Comparison of ENCODE assay signal across 1 cellular context in the genomic region with DNA sequence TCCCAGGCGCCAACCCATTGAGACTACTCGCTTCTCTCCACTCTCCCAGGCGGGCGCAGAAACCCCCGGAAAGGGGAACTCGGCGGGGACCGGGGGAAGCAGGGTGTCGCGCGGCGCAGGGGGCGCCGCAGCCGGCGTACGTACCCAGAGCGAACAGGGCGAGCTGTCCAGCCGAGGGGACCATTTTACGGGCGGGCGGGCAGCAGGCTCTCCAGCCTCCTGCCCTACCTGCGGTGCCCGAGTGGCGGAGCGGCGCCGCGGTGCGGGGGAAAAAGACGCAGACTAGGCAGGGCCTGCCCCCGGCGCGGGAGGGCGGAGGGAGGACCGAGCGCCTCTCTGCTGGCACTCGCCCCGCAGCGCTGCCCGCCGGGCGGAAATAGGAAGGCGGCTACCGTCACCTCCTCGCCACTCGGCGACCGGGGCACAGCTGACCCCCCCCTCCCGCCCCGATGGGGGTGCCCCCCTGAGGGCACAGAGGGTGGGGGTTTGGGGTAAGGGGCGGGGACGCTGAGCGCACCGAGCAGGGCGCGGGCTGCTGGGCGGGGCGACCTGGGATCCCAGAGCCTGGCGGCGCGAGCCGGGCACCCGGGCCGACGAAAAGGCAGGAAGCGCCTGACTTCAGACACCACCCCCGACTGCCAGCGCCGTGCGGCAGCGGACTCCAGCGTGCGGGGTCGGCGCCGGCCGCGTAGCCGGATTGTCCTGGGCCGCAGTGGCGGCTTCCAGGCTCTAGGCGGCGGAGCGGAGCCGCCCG.
TF ChIP-seq lines count a peak whose summit lies in the region.

A gene (minus strand): TSS at position 243 of the 754 bp plus-strand sequence. CDS start 59 bp downstream, at position 184.

TF ChIP-seq in K562, 482 proteins besides CTCF, POLR2A, EP300 and RAD21 (continued from another document):
- TF ChIP-seq, protein P1, sequence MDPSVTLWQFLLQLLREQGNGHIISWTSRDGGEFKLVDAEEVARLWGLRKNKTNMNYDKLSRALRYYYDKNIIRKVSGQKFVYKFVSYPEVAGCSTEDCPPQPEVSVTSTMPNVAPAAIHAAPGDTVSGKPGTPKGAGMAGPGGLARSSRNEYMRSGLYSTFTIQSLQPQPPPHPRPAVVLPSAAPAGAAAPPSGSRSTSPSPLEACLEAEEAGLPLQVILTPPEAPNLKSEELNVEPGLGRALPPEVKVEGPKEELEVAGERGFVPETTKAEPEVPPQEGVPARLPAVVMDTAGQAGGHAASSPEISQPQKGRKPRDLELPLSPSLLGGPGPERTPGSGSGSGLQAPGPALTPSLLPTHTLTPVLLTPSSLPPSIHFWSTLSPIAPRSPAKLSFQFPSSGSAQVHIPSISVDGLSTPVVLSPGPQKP (CRISPR knock-in tag; IDR thresholded peaks at IDR 0.05) = no peak
- TF ChIP-seq, protein P2, sequence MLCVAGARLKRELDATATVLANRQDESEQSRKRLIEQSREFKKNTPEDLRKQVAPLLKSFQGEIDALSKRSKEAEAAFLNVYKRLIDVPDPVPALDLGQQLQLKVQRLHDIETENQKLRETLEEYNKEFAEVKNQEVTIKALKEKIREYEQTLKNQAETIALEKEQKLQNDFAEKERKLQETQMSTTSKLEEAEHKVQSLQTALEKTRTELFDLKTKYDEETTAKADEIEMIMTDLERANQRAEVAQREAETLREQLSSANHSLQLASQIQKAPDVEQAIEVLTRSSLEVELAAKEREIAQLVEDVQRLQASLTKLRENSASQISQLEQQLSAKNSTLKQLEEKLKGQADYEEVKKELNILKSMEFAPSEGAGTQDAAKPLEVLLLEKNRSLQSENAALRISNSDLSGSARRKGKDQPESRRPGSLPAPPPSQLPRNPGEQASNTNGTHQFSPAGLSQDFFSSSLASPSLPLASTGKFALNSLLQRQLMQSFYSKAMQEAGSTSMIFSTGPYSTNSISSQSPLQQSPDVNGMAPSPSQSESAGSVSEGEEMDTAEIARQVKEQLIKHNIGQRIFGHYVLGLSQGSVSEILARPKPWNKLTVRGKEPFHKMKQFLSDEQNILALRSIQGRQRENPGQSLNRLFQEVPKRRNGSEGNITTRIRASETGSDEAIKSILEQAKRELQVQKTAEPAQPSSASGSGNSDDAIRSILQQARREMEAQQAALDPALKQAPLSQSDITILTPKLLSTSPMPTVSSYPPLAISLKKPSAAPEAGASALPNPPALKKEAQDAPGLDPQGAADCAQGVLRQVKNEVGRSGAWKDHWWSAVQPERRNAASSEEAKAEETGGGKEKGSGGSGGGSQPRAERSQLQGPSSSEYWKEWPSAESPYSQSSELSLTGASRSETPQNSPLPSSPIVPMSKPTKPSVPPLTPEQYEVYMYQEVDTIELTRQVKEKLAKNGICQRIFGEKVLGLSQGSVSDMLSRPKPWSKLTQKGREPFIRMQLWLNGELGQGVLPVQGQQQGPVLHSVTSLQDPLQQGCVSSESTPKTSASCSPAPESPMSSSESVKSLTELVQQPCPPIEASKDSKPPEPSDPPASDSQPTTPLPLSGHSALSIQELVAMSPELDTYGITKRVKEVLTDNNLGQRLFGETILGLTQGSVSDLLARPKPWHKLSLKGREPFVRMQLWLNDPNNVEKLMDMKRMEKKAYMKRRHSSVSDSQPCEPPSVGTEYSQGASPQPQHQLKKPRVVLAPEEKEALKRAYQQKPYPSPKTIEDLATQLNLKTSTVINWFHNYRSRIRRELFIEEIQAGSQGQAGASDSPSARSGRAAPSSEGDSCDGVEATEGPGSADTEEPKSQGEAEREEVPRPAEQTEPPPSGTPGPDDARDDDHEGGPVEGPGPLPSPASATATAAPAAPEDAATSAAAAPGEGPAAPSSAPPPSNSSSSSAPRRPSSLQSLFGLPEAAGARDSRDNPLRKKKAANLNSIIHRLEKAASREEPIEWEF (CRISPR knock-in tag; IDR thresholded peaks at IDR 0.05) = no peak
- TF ChIP-seq XRCC5 (IDR thresholded peaks at IDR 0.05; ENCODE audit: low read depth, low read length) (no peak), SAP30 (IDR thresholded peaks at IDR 0.05; ENCODE audit: borderline replicate concordance, insufficient read depth, low read depth, low read length, poor library complexity, severe bottlenecking) (no peak), TCF7L2 (IDR thresholded peaks at IDR 0.05; ENCODE audit: low read depth, low read length) (no peak), HNRNPLL (IDR thresholded peaks at IDR 0.05; ENCODE audit: low read depth, low read length, poor library complexity, severe bottlenecking) (peak; percentile 60), SMC3 (conservative IDR thresholded peaks at IDR 0.05; ENCODE audit: insufficient read depth, low read depth, low read length) (0 out of 2 replicates have a peak, but pooled peaks have one; percentile 37), ZSCAN29 (IDR thresholded peaks at IDR 0.05) (peak; percentile 98), PCBP1 (IDR thresholded peaks at IDR 0.05; ENCODE audit: low read depth, low read length, poor library complexity, severe bottlenecking) (peak; percentile 36), ZNF644 (tag; IDR thresholded peaks at IDR 0.05; ENCODE audit: low read depth) (no peak), GABPB1 (CRISPR knock-in tag; IDR thresholded peaks at IDR 0.05) (no peak), RB1 (IDR thresholded peaks at IDR 0.05; ENCODE audit: low read depth) (0 out of 2 replicates have a peak, but pooled peaks have one; percentile 48), SMARCE1 (IDR thresholded peaks at IDR 0.05) (no peak), XRCC4 (IDR thresholded peaks at IDR 0.05; ENCODE audit: extremely low read depth, insufficient read depth, insufficient read length) (no peak), MEF2A (IDR thresholded peaks at IDR 0.05; ENCODE audit: control insufficient read depth, low read depth, low read length) (no peak), NR2F6 (CRISPR knock-in tag; IDR thresholded peaks at IDR 0.05) (no peak), YBX1 (IDR thresholded peaks at IDR 0.05) (no peak), POLR2AphosphoS5 (IDR thresholded peaks at IDR 0.05; ENCODE audit: control insufficient read depth, insufficient read depth, low read depth, low read length) (no peak)
- TF ChIP-seq, protein P3, sequence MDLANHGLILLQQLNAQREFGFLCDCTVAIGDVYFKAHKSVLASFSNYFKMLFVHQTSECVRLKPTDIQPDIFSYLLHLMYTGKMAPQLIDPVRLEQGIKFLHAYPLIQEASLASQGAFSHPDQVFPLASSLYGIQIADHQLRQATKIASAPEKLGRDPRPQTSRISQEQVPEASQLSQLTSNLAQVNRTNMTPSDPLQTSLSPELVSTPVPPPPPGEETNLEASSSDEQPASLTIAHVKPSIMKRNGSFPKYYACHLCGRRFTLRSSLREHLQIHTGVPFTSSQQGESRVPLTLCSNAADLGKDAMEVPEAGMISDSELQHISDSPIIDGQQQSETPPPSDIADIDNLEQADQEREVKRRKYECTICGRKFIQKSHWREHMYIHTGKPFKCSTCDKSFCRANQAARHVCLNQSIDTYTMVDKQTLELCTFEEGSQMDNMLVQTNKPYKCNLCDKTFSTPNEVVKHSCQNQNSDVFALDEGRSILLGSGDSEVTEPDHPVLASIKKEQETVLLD (IDR thresholded peaks at IDR 0.05) = no peak
